ENCODE assay signal across 8 cellular contexts in the genomic region with DNA sequence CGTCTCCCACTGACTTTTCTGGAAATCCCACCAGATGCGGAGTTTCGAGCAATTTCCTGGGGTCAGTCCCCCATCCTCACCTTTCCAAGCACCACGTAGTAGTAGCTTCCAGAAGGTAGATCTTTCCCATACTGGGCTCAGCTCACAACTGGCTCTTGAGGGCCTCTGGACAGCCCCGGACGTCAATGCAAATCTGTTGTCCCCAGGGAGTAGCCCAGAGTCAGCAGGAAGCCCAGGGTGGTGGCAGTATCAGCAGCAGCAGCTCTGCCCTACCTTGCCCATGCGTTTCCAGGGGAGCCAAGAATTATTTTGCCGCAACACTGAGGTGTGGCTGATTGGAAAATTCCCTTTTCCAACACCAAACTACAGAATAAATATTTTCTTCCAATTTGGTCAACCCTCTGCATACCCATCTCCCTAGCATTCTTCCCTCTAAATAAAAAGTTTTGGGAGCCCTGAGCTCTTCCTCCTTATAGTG.
DNase-seq lines count a peak whose midpoint lies in the region; ATAC-seq and TF ChIP-seq lines count a peak whose summit lies in the region.

No MANE protein-coding gene starts in this region.

- DNase-seq in heart right ventricle (no peak), Right ventricle myocardium superior (no peak), NCI-H524 treated with DMSO at 0.1 percent for 48 hours (lab: John Stamatoyannopoulos, UW) (no peak), SKM-1 (lab: John Stamatoyannopoulos, UW; ENCODE audit: unreplicated experiment) (no peak), nucleus accumbens (lab: John Stamatoyannopoulos, UW) (no peak)

- intact Hi-C loops in heart right ventricle (cut with DNase I) (loop anchor here in 1 of 10 donors (10.0 kb wide), 1 partner anchor 143 kb away; no protein-coding TSS in a partner anchor), Right ventricle myocardium superior (cut with DNase I) (loop anchor here (10.0 kb wide), 1 partner anchor 143 kb away; no protein-coding TSS in a partner anchor)
- intact Hi-C loops in dendritic cell treated with granulocyte-macrophage colony-stimulating factor and Interleukin-4, amounts not matched to agents 40 ng/mL and 50 ng/mL, for 4 days (cut with micrococcal nuclease), result no loop called here

- peaks cover 71% of the 10 kb centered on the region for H3K36me3 Mint-ChIP-seq in dendritic cell treated with granulocyte-macrophage colony-stimulating factor and Interleukin-4, amounts not matched to agents 40 ng/mL and 50 ng/mL, for 4 days (ENCODE audit: low read depth)

- H3K27me3 Mint-ChIP-seq in dendritic cell treated with granulocyte-macrophage colony-stimulating factor and Interleukin-4, amounts not matched to agents 40 ng/mL and 50 ng/mL, for 4 days, result no peaks in the 10 kb centered on the region

- no peaks in the 10 kb centered on the region for H3K9me3 ChIP-seq in heart right ventricle
- H3K9me3 ChIP-seq in thymus (ENCODE audit: control insufficient read depth), result no peaks in the 10 kb centered on the region

- H3K4me3 ChIP-seq in heart right ventricle (peak overlapping the region; percentile 36 to 85 (median 72)), thymus (ENCODE audit: low read length) (peak overlapping the region; percentile 37)

- H3K27ac Mint-ChIP-seq in dendritic cell treated with granulocyte-macrophage colony-stimulating factor and Interleukin-4, amounts not matched to agents 40 ng/mL and 50 ng/mL, for 4 days, result peak overlapping the region; percentile 95

- peaks cover 100% of the 10 kb centered on the region for H3K4me1 Mint-ChIP-seq in dendritic cell treated with granulocyte-macrophage colony-stimulating factor and Interleukin-4, amounts not matched to agents 40 ng/mL and 50 ng/mL, for 4 days (ENCODE audit: low read depth)

- TF ChIP-seq CTCF in heart right ventricle (IDR thresholded peaks at IDR 0.05), result no peak

- WGBS in heart right ventricle, 2 donors, result 53 to 56% methylated on average over 8 of the region's 8 CpGs
- WGBS in thymus, result 94% methylated on average over 8 of the region's 8 CpGs

- no peaks in the 10 kb centered on the region for H3K27me3 ChIP-seq in heart right ventricle
- no peaks in the 10 kb centered on the region for H3K27me3 ChIP-seq in thymus (ENCODE audit: control insufficient read depth, insufficient read depth)

- ATAC-seq in heart right ventricle (no peak), Right ventricle myocardium superior (ENCODE audit: poor library complexity) (no peak), HG03095 (IDR thresholded peaks at IDR 0.05; ENCODE audit: unreplicated experiment) (peak; percentile 34)

- peak overlapping the region; percentile 87 for H3K4me3 Mint-ChIP-seq in dendritic cell treated with granulocyte-macrophage colony-stimulating factor and Interleukin-4, amounts not matched to agents 40 ng/mL and 50 ng/mL, for 4 days

- H3K9me3 Mint-ChIP-seq in dendritic cell treated with granulocyte-macrophage colony-stimulating factor and Interleukin-4, amounts not matched to agents 40 ng/mL and 50 ng/mL, for 4 days, result no peaks in the 10 kb centered on the region

- H3K4me1 ChIP-seq in heart right ventricle (peaks cover 44 to 86% (median 81%) of the 10 kb centered on the region in 9 donors), thymus (ENCODE audit: control insufficient read depth, insufficient read depth, low read length) (peaks cover 24% of the 10 kb centered on the region)

- H3K36me3 ChIP-seq in heart right ventricle, result peaks cover 0 to 33% (median 19%) of the 10 kb centered on the region in 9 donors
- H3K36me3 ChIP-seq in thymus (ENCODE audit: control insufficient read depth, insufficient read depth), result peaks cover 38% of the 10 kb centered on the region

- H3K27ac ChIP-seq in heart right ventricle, result peak overlapping the region; percentile 90 to 100 (median 96)
- no peak overlapping the region for H3K27ac ChIP-seq in thymus (ENCODE audit: low read depth)
